15 cellular contexts compared by ENCODE assay signal in the genomic region with DNA sequence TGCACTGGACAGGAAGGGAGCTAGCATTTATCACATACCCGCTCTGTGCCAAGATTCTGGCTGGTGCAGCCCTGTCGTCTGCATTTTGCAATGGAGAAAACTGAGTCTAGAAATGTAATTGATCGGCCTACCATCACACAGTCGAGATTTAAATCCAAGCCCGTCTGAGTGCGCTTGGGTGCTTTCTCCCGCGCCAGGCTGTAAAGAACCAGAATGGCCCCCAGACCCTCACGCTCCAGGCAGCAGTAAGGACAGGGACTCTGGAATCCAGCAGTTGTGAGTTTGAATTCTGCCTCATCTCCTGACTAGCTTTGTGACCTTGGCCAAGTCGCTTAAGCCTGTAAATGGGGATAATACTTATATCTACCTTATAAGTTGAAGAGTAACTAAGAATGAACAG. TPM values are rescaled to one million over a fixed set of nuclear protein-coding genes. Genes with fewer than 3 reads are reported as not detected.
DNase-seq lines count a peak whose midpoint lies in the region; ATAC-seq, FAIRE-seq and TF ChIP-seq lines count a peak whose summit lies in the region.
"Had no signal": no experiment of that assay in that cellular context is flagged by ENCODE, and none has a peak within 500 bp of the region (broad histone marks: within the 10 kb centered on the region; RNA-seq: fewer than 3 reads in every experiment).

No MANE protein-coding gene starts in this region.

- 89% methylated on average over 10 of the region's 10 CpGs for WGBS in right cardiac atrium
- WGBS in esophagus squamous epithelium, 2 donors, result 79 to 84% methylated on average over 7 to 10 of the region's 10 CpGs

- no peaks in the 10 kb centered on the region for H3K27me3 Mint-ChIP-seq in progenitor cell of endocrine pancreas
- H3K27me3 Mint-ChIP-seq: natural killer cell treated with Interleukin-12 subunit alpha and Interleukin-12 subunit beta and Interleukin-15 and Interleukin-18, amount 100 ng/mL, for 72 hours had no signal

- no peak for TF ChIP-seq CTCF in esophagus squamous epithelium (IDR thresholded peaks at IDR 0.05)
- TF ChIP-seq CTCF in progenitor cell of endocrine pancreas (IDR thresholded peaks at IDR 0.05; ENCODE audit: unreplicated experiment), result no peak
- no peak for TF ChIP-seq CTCF in vagina (IDR thresholded peaks at IDR 0.05)
- no peak for TF ChIP-seq CTCF in D721Med (IDR thresholded peaks at IDR 0.05; ENCODE audit: insufficient read depth, missing control alignments)

- ATAC-seq in right cardiac atrium, result no peak
- no peak for ATAC-seq in left ventricle myocardium superior
- ATAC-seq: activated naive CD4-positive, alpha-beta T cell treated with anti-CD3 and anti-CD28 coated beads, Interleukin-2, amount 50 U/mL, for 72 hours; natural killer cell treated with Interleukin-12 subunit alpha and Interleukin-12 subunit beta and Interleukin-15 and Interleukin-18, amount 100 ng/mL, for 72 hours; SK-N-SH treated with all-trans-retinoic acid at 6 μM for 48 hours had no signal

- peak overlapping the region; percentile 6 for H3K27ac ChIP-seq in right cardiac atrium (ENCODE audit: low read length)
- peak overlapping the region; percentile 69 to 92 (median 90) for H3K27ac ChIP-seq in esophagus squamous epithelium
- peak overlapping the region; percentile 78 for H3K27ac ChIP-seq in vagina

- H3K36me3 Mint-ChIP-seq in progenitor cell of endocrine pancreas (ENCODE audit: insufficient read depth), result peaks cover 23% of the 10 kb centered on the region
- H3K36me3 Mint-ChIP-seq: activated naive CD4-positive, alpha-beta T cell treated with anti-CD3 and anti-CD28 coated beads, Interleukin-2, amount 50 U/mL, for 72 hours; natural killer cell treated with Interleukin-12 subunit alpha and Interleukin-12 subunit beta and Interleukin-15 and Interleukin-18, amount 100 ng/mL, for 72 hours had no signal

- H3K27ac Mint-ChIP-seq in progenitor cell of endocrine pancreas, result peak overlapping the region; percentile 46
- H3K27ac Mint-ChIP-seq: natural killer cell treated with Interleukin-12 subunit alpha and Interleukin-12 subunit beta and Interleukin-15 and Interleukin-18, amount 100 ng/mL, for 72 hours had no signal

- TF ChIP-seq POLR2A in esophagus squamous epithelium (IDR thresholded peaks at IDR 0.05) (no peak), vagina (IDR thresholded peaks at IDR 0.05) (no peak)

- H3K9me3 Mint-ChIP-seq in progenitor cell of endocrine pancreas (ENCODE audit: low read depth), result no peaks in the 10 kb centered on the region
- H3K9me3 Mint-ChIP-seq: activated naive CD4-positive, alpha-beta T cell treated with anti-CD3 and anti-CD28 coated beads, Interleukin-2, amount 50 U/mL, for 72 hours; natural killer cell treated with Interleukin-12 subunit alpha and Interleukin-12 subunit beta and Interleukin-15 and Interleukin-18, amount 100 ng/mL, for 72 hours had no signal

- H3K36me3 ChIP-seq in esophagus squamous epithelium (peaks cover 15 to 62% (median 32%) of the 10 kb centered on the region in 3 donors), vagina (peaks cover 0 to 43% of the 10 kb centered on the region in 2 donors)

- no peaks in the 10 kb centered on the region for H3K9me3 ChIP-seq in right cardiac atrium (ENCODE audit: control insufficient read depth, low read length)
- H3K9me3 ChIP-seq in esophagus squamous epithelium, result no peaks in the 10 kb centered on the region
- H3K9me3 ChIP-seq in vagina, result no peaks in the 10 kb centered on the region
- H3K9me3 ChIP-seq: thoracic aorta had no signal

- DNase-seq in right cardiac atrium, result no peak
- DNase-seq in left ventricle myocardium superior, result no peak
- no peak for DNase-seq in esophagus squamous epithelium (lab: John Stamatoyannopoulos, UW)
- no peak for DNase-seq in progenitor cell of endocrine pancreas (ENCODE audit: low spot score, unreplicated experiment)
- no peak for DNase-seq in vagina (ENCODE audit: extremely low spot score in 2 of 2)
- DNase-seq in effector CD4-positive, alpha-beta T cell, result no peak
- DNase-seq in DMS 273 (lab: John Stamatoyannopoulos, UW; ENCODE audit: unreplicated experiment), result no peak
- DNase-seq in D721Med (ENCODE audit: insufficient read length, low spot score), result no peak
- DNase-seq: DMS 273 treated with DMSO at 0.1 percent for 48 hours, HCEC 1CT, kidney had no signal

- H3K4me1 ChIP-seq in right cardiac atrium (ENCODE audit: control insufficient read depth, insufficient read depth, low read length), result peaks cover 6% of the 10 kb centered on the region
- H3K4me1 ChIP-seq in esophagus squamous epithelium, result peaks cover 20 to 76% (median 44%) of the 10 kb centered on the region in 3 donors
- H3K4me1 ChIP-seq in vagina, result peaks cover 67% of the 10 kb centered on the region

- intact Hi-C loops in right cardiac atrium (cut with DNase I) (loop anchor here in 1 of 4 donors (10.0 kb wide), 1 partner anchor 212 kb away; no protein-coding TSS in a partner anchor), left ventricle myocardium superior (cut with micrococcal nuclease) (no loop called here), esophagus squamous epithelium (cut with DNase I) (no loop called here), vagina (cut with DNase I) (loop anchor here (10.0 kb wide), 1 partner anchor 212 kb away; no protein-coding TSS in a partner anchor)

- no peaks in the 10 kb centered on the region for H3K27me3 ChIP-seq in right cardiac atrium (ENCODE audit: control insufficient read depth, insufficient read depth)
- no peaks in the 10 kb centered on the region for H3K27me3 ChIP-seq in esophagus squamous epithelium
- no peaks in the 10 kb centered on the region for H3K27me3 ChIP-seq in vagina

- FAIRE-seq in D721Med (lab: Jason Lieb, UNC), result no peak
- FAIRE-seq: kidney had no signal

- no peak overlapping the region for H3K4me3 ChIP-seq in right cardiac atrium (ENCODE audit: low read length)
- no peak overlapping the region for H3K4me3 ChIP-seq in esophagus squamous epithelium
- H3K4me3 ChIP-seq in vagina, result no peak overlapping the region

- no peak overlapping the region for H3K4me3 Mint-ChIP-seq in progenitor cell of endocrine pancreas (ENCODE audit: low read depth)
- H3K4me3 Mint-ChIP-seq: natural killer cell treated with Interleukin-12 subunit alpha and Interleukin-12 subunit beta and Interleukin-15 and Interleukin-18, amount 100 ng/mL, for 72 hours had no signal

- H3K4me1 Mint-ChIP-seq in progenitor cell of endocrine pancreas (ENCODE audit: low read depth), result peaks cover 17% of the 10 kb centered on the region

RNA-seq across cellular contexts. Expression of gene DYNLRB1, which starts 10.8 kb away (rescaled TPM):
- total RNA-seq in right cardiac atrium, result 100 to 1,000 TPM; 134 to 163 (median 151) TPM
- polyA plus RNA-seq in right cardiac atrium, result 289 TPM
- 154 TPM for total RNA-seq in left ventricle myocardium superior
- total RNA-seq in esophagus squamous epithelium, result 100 to 1,000 TPM in 2 of 4 donors, 10 to 100 TPM in 2; 77.9 to 108 (median 97.2) TPM
- total RNA-seq in progenitor cell of endocrine pancreas, result 185 and 208 TPM in 2 replicates
- total RNA-seq in vagina, result 135 TPM

RNA-seq across cellular contexts. Expression of gene MAP1LC3A, which starts 31.5 kb away (rescaled TPM):
- 10 to 100 TPM; 61.8 to 85.7 (median 79.8) TPM for total RNA-seq in right cardiac atrium
- polyA plus RNA-seq in right cardiac atrium, result 116 TPM
- total RNA-seq in left ventricle myocardium superior, result 137 TPM
- 10 to 100 TPM in 3 of 4 donors, 1 to 10 TPM in 1; 7.5 to 24.6 (median 19.4) TPM for total RNA-seq in esophagus squamous epithelium
- total RNA-seq in progenitor cell of endocrine pancreas, result 43.8 and 52.8 TPM in 2 replicates
- total RNA-seq in vagina, result 71.5 TPM

Comparison
In these comparisons a context has a peak if more than half of its experiments do, and no peak if none do; other contexts are left out.
1. H3K27ac ChIP-seq: peak in every context shown above with its lines; median percentile 90 in esophagus squamous epithelium; 78 in vagina; 6 in right cardiac atrium.